Comparison of ENCODE assay signal across 20 cellular contexts in genomic region chr11:45961841-45962240, GRCh38. TPM values are rescaled to one million over a fixed set of nuclear protein-coding genes. Genes with fewer than 3 reads are reported as not detected.
DNase-seq lines count a peak whose midpoint lies in the region; ATAC-seq, FAIRE-seq and TF ChIP-seq lines count a peak whose summit lies in the region.
"Had no signal": no experiment of that assay in that cellular context is flagged by ENCODE, and none has a peak within 500 bp of the region (broad histone marks: within the 10 kb centered on the region; RNA-seq: fewer than 3 reads in every experiment).

No MANE protein-coding gene starts in this region.

- H3K4me1 ChIP-seq in left ventricle myocardium inferior (peaks cover 22% of the 10 kb centered on the region), GM12878 (ENCODE audit: control insufficient read depth, insufficient read depth, low read length) (no peaks in the 10 kb centered on the region), GM23338 (ENCODE audit: insufficient read depth) (no peaks in the 10 kb centered on the region)
- H3K4me1 ChIP-seq: BLaER1, HAP-1 had no signal

- no peaks in the 10 kb centered on the region for H3F3A ChIP-seq in GM23338 (replicated peaks; ENCODE audit: low read depth)

- peaks cover 2% of the 10 kb centered on the region for H3K27me3 Mint-ChIP-seq in GM23338 (ENCODE audit: insufficient read depth, low read depth, poor library complexity)
- H3K27me3 Mint-ChIP-seq: CD4-positive, alpha-beta memory T cell; IgD-negative memory B cell had no signal

- 78% methylated on average over 5 of the region's 5 CpGs for WGBS in GM12878 (ENCODE audit: insufficient coverage, insufficient replicate concordance, low lambda C conversion rate, missing lambda C conversion rate)

- SMC1A ChIA-PET in GM12878 (lab: Charles Lee; ENCODE audit: uncharacterized antibody, unreplicated experiment) = interaction anchor here (1.9 kb wide), 1 partner anchor 45 kb away, joined by 4 read pairs; no protein-coding TSS in a partner anchor

- no peak overlapping the region for H3K4me3 Mint-ChIP-seq in GM23338
- H3K4me3 Mint-ChIP-seq: CD14-positive monocyte; CD4-positive, alpha-beta memory T cell; IgD-negative memory B cell had no signal

- intact Hi-C loops in left ventricle myocardium inferior (cut with micrococcal nuclease) = no loop called here
- intact Hi-C loops in left ventricle myocardium superior (cut with micrococcal nuclease) = no loop called here
- intact Hi-C loops in GM12878 (cut with micrococcal nuclease; ENCODE audit: unreplicated experiment) = loop anchor here (10.0 kb wide), 2 partner anchors 273 to 343 kb away; no protein-coding TSS in a partner anchor

- H3K36me3 ChIP-seq in left ventricle myocardium inferior = peaks cover 16% of the 10 kb centered on the region
- H3K36me3 ChIP-seq in GM12878 (ENCODE audit: control insufficient read depth in 2 of 2, insufficient read depth in 2 of 2, low read length in 1 of 2) = peaks cover 4 to 5% of the 10 kb centered on the region in 2 experiments; a peak in 3 of 4 replicates
- H3K36me3 ChIP-seq in GM23338 (ENCODE audit: insufficient read depth) = no peaks in the 10 kb centered on the region

- H3K4me2 ChIP-seq in GM12878 (ENCODE audit: control insufficient read depth, insufficient read depth) (no peak overlapping the region), GM23338 (no peak overlapping the region)
- H3K4me2 ChIP-seq: BLaER1 had no signal

- CTCF ChIA-PET in GM12878 (lab: Yijun Ruan, JAX) = interaction anchor here (6.3 kb wide), 1 partner anchor 45 kb away, joined by 93 read pairs; no protein-coding TSS in a partner anchor

- H3K4me3 ChIP-seq in left ventricle myocardium inferior = no peak overlapping the region
- H3K4me3 ChIP-seq in NB4 (ENCODE audit: low read depth, low read length) = no peak overlapping the region
- no peak overlapping the region for H3K4me3 ChIP-seq in GM12878
- no peak overlapping the region for H3K4me3 ChIP-seq in GM23338
- H3K4me3 ChIP-seq: BLaER1, HAP-1 had no signal

- H4K20me1 ChIP-seq in GM12878 (ENCODE audit: control insufficient read depth, insufficient read depth) = no peaks in the 10 kb centered on the region
- H4K20me1 ChIP-seq in GM23338 (replicated peaks; ENCODE audit: insufficient read depth) = no peaks in the 10 kb centered on the region

- ATAC-seq in left ventricle myocardium superior = no peak
- ATAC-seq in GM12878 = no peak
- ATAC-seq in GM23338 = no peak
- ATAC-seq: HepG2 had no signal

- TF ChIP-seq CTCF in left ventricle myocardium inferior (IDR thresholded peaks at IDR 0.05; ENCODE audit: borderline replicate concordance) (no peak), NB4 (IDR thresholded peaks at IDR 0.05; ENCODE audit: low read depth, low read length) (no peak), GM12878 (IDR thresholded peaks at IDR 0.05 in 2 of 3, conservative IDR thresholded peaks at IDR 0.05 in 1 of 3; ENCODE audit: control insufficient read depth in 2 of 3, extremely low read depth in 1 of 3, insufficient read depth in 1 of 3, low read depth in 3 of 3, low read length in 3 of 3) (no peak), GM23338 (conservative IDR thresholded peaks at IDR 0.05; ENCODE audit: low read depth in 2 of 2) (no peak)

- no peak overlapping the region for H3K9ac ChIP-seq in GM12878 (ENCODE audit: control insufficient read depth, insufficient read depth, low read length)
- H3K9ac ChIP-seq: BLaER1 had no signal

- peak; percentile 31 for FAIRE-seq in GM12878 (lab: Jason Lieb, UNC)
- no peak for FAIRE-seq in urothelium cell line (lab: Jason Lieb, UNC)
- FAIRE-seq: GM12892, GM18507, HepG2 had no signal

- no peaks in the 10 kb centered on the region for H3K9me3 ChIP-seq in left ventricle myocardium inferior (replicated peaks)
- no peaks in the 10 kb centered on the region for H3K9me3 ChIP-seq in GM12878 (replicated peaks; ENCODE audit: control insufficient read depth, insufficient read depth, low read length)
- H3K9me3 ChIP-seq: HAP-1 had no signal

- TF ChIP-seq POLR2A in NB4 (IDR thresholded peaks at IDR 0.05; ENCODE audit: extremely low read depth, insufficient read length) = no peak
- TF ChIP-seq POLR2A in GM12878 (IDR thresholded peaks at IDR 0.05; ENCODE audit: low read depth, low read length) = no peak

- no peak for TF ChIP-seq EP300 in GM12878 (IDR thresholded peaks at IDR 0.05; ENCODE audit: borderline replicate concordance in 1 of 2, control insufficient read depth in 1 of 2, low read depth in 2 of 2, low read length in 2 of 2)

- in situ Hi-C loops in GM12878 (cut with MboI) = no loop called here

- RAD21 ChIA-PET in GM12878 (lab: Charles Lee; ENCODE audit: unreplicated experiment) = no interaction called here

- H3K27ac ChIP-seq in left ventricle myocardium inferior (replicated peaks) (peak overlapping the region; percentile 52), GM12878 (ENCODE audit: control insufficient read depth, insufficient read depth) (no peak overlapping the region), GM23338 (ENCODE audit: low read depth) (no peak overlapping the region)
- H3K27ac ChIP-seq: BLaER1 had no signal

- H2AFZ ChIP-seq in GM12878 (ENCODE audit: control insufficient read depth, low read depth, low read length) = no peak overlapping the region
- no peak overlapping the region for H2AFZ ChIP-seq in GM23338

- H3K36me3 Mint-ChIP-seq in GM23338 (ENCODE audit: low read depth) = peaks cover 14% of the 10 kb centered on the region

- H3K79me2 ChIP-seq in GM12878 (ENCODE audit: control insufficient read depth, insufficient read depth, low read length) (no peaks in the 10 kb centered on the region), GM23338 (replicated peaks; ENCODE audit: insufficient read depth) (no peaks in the 10 kb centered on the region)

- no peak for TF ChIP-seq RAD21 in GM12878 (IDR thresholded peaks at IDR 0.05; ENCODE audit: insufficient read depth, low read depth, low read length)

- POLR2A ChIA-PET in GM12878 (lab: Charles Lee) = interaction anchor here (0.7 kb wide), 1 partner anchor 9 kb away, joined by 3 read pairs; no protein-coding TSS in a partner anchor

- H3K27me3 ChIP-seq in left ventricle myocardium inferior (ENCODE audit: low read depth) (no peaks in the 10 kb centered on the region), GM12878 (replicated peaks in 1 of 2; ENCODE audit: control insufficient read depth in 2 of 2, insufficient read depth in 2 of 2, low read length in 1 of 2) (no peaks in the 10 kb centered on the region), GM23338 (ENCODE audit: insufficient read depth) (no peaks in the 10 kb centered on the region)
- H3K27me3 ChIP-seq: BLaER1 had no signal

- H3K4me1 Mint-ChIP-seq in GM23338 = no peaks in the 10 kb centered on the region

- no peaks in the 10 kb centered on the region for H3K9me3 Mint-ChIP-seq in GM23338
- H3K9me3 Mint-ChIP-seq: IgD-negative memory B cell had no signal

- H3K27ac Mint-ChIP-seq in GM23338 = no peak overlapping the region
- H3K27ac Mint-ChIP-seq: IgD-negative memory B cell had no signal

- no peaks in the 10 kb centered on the region for H3K9me2 ChIP-seq in GM23338 (ENCODE audit: insufficient read depth)

- no peak for DNase-seq in left ventricle myocardium inferior
- DNase-seq in left ventricle myocardium superior = no peak
- peak; percentile 3 for DNase-seq in NB4 (ENCODE audit: low read depth)
- no peak for DNase-seq in GM12878 (ENCODE audit: low read depth, low spot score)
- no peak for DNase-seq in urothelium cell line (ENCODE audit: low spot score)
- no peak for DNase-seq in NCI-H1092 treated with DMSO at 0.1 percent for 48 hours (lab: John Stamatoyannopoulos, UW)
- no peak for DNase-seq in GM23338 (ENCODE audit: low spot score)
- DNase-seq: 8988T; Calu3; CD4-positive, alpha-beta memory T cell; DMS79 treated with DMSO at 0.1 percent for 48 hours had no signal

- BruUV-seq in GM12878 (replicated peaks; lab: Mats Ljungman, UMichigan) = no TSS peak

RNA-seq across cellular contexts. Expression of gene LARGE2, which starts 39.4 kb away (rescaled TPM):
- total RNA-seq in left ventricle myocardium inferior (not detected), left ventricle myocardium superior (not detected), GM12878 (2014; rRNA removed) (not detected in 2 replicates), GM12878 (2014; rRNA removed; fragmentation: Illumina TruSeq; extraction: Trizol) (not detected in 2 replicates), GM12878 (2021) (0.32 and 0.41 TPM in 2 replicates)
- total RNA-seq in GM12878 (2013; cell fraction: nucleolus; rRNA removed) = 0.20 and 0.25 TPM in 2 replicates
- not detected for polyA plus RNA-seq in GM12878 (2011; ENCODE audit: low read depth)
- polyA plus RNA-seq in GM12878 (2011; rRNA removed) (0.03 TPM in 1 of 2 replicates, not detected in the other), GM12878 (2014; fragmentation: Illumina TruSeq; extraction: Trizol) (0.15 TPM in 1 of 2 replicates, not detected in the other), GM12878 (2014; fragmentation: Nextera tagmentation; extraction: Ambion mirVana) (not detected), GM12878 (2014; rRNA removed) (0.16 and 0.23 TPM in 2 replicates), GM12878 (2016; fragmentation: Nextera tagmentation; extraction: Ambion mirVana) (not detected), GM23338 (2016; fragmentation: Nextera tagmentation; extraction: Ambion mirVana) (89.8 and 97.8 TPM in 2 replicates)
- polyA plus RNA-seq in GM12878 (2011; cell fraction: cytosol; rRNA removed) = 0.03 and 0.04 TPM in 2 replicates
- 0.09 and 0.29 TPM in 2 replicates for polyA plus RNA-seq in GM12878 (2011; cell fraction: nucleus; rRNA removed)
- 0.15 and 0.37 TPM in 2 replicates for polyA plus RNA-seq in GM12878 (2012)
- 0.15 TPM in 1 of 2 replicates, not detected in the other for polyA minus RNA-seq in GM12878 (2011; rRNA and poly(A)+ RNA removed)
- not detected in 2 replicates for polyA minus RNA-seq in GM12878 (2011; cell fraction: cytosol; rRNA and poly(A)+ RNA removed)
- polyA minus RNA-seq in GM12878 (2011; cell fraction: nucleus; rRNA and poly(A)+ RNA removed) = not detected in 2 replicates
- 74.5 and 107 TPM in 2 replicates for total RNA-seq in GM23338 (2014; rRNA removed; shearing (Covaris generic))
- total RNA-seq: H4 had no signal
- polyA plus RNA-seq: AG04450, CD14-positive monocyte had no signal

RNA-seq across cellular contexts. Expression of gene PEX16, which starts 44.2 kb away (rescaled TPM):
- total RNA-seq in left ventricle myocardium inferior (10.9 TPM), left ventricle myocardium superior (8.6 TPM), GM12878 (2014; rRNA removed) (40.2 and 53.5 TPM in 2 replicates), GM12878 (2014; rRNA removed; fragmentation: Illumina TruSeq; extraction: Trizol) (17.1 and 18.5 TPM in 2 replicates), GM12878 (2021) (41.5 and 42.2 TPM in 2 replicates)
- 25.7 and 30.4 TPM in 2 replicates for total RNA-seq in GM12878 (2013; cell fraction: nucleolus; rRNA removed)
- 5.9 TPM for polyA plus RNA-seq in GM12878 (2011; ENCODE audit: low read depth)
- polyA plus RNA-seq in GM12878 (2011; rRNA removed) (12.4 and 19.6 TPM in 2 replicates), GM12878 (2014; fragmentation: Illumina TruSeq; extraction: Trizol) (0.46 and 6.4 TPM in 2 replicates), GM12878 (2014; fragmentation: Nextera tagmentation; extraction: Ambion mirVana) (1 to 10 TPM; 1.4 to 5.6 TPM), GM12878 (2014; rRNA removed) (49.8 and 62.6 TPM in 2 replicates), GM12878 (2016; fragmentation: Nextera tagmentation; extraction: Ambion mirVana) (10 to 100 TPM; 35.5 to 39.2 TPM), GM23338 (2016; fragmentation: Nextera tagmentation; extraction: Ambion mirVana) (23.3 and 27.6 TPM in 2 replicates)
- 30.9 and 46.0 TPM in 2 replicates for polyA plus RNA-seq in GM12878 (2011; cell fraction: cytosol; rRNA removed)
- 67.9 and 73.5 TPM in 2 replicates for polyA plus RNA-seq in GM12878 (2011; cell fraction: nucleus; rRNA removed)
- 23.4 and 25.2 TPM in 2 replicates for polyA plus RNA-seq in GM12878 (2012)
- 14.2 and 30.8 TPM in 2 replicates for polyA minus RNA-seq in GM12878 (2011; rRNA and poly(A)+ RNA removed)
- polyA minus RNA-seq in GM12878 (2011; cell fraction: cytosol; rRNA and poly(A)+ RNA removed) = 18.1 and 23.3 TPM in 2 replicates
- 30.0 and 40.0 TPM in 2 replicates for polyA minus RNA-seq in GM12878 (2011; cell fraction: nucleus; rRNA and poly(A)+ RNA removed)
- 22.4 and 34.1 TPM in 2 replicates for total RNA-seq in GM23338 (2014; rRNA removed; shearing (Covaris generic))

RNA-seq across cellular contexts. Expression of gene FREY1, which starts 54.8 kb away (rescaled TPM):
- total RNA-seq in left ventricle myocardium inferior (not detected), left ventricle myocardium superior (0.52 TPM), GM12878 (2014; rRNA removed) (0.79 and 1.7 TPM in 2 replicates), GM12878 (2014; rRNA removed; fragmentation: Illumina TruSeq; extraction: Trizol) (0.55 and 0.72 TPM in 2 replicates), GM12878 (2021) (0.82 and 1.7 TPM in 2 replicates)
- total RNA-seq in GM12878 (2013; cell fraction: nucleolus; rRNA removed) = 6.7 and 6.9 TPM in 2 replicates
- polyA plus RNA-seq in GM12878 (2011; ENCODE audit: low read depth) = not detected
- polyA plus RNA-seq in GM12878 (2011; rRNA removed) (0.16 and 0.19 TPM in 2 replicates), GM12878 (2014; fragmentation: Illumina TruSeq; extraction: Trizol) (0.13 TPM in 1 of 2 replicates, not detected in the other), GM12878 (2014; fragmentation: Nextera tagmentation; extraction: Ambion mirVana) (not detected), GM12878 (2014; rRNA removed) (0.31 TPM in 1 of 2 replicates, not detected in the other), GM12878 (2016; fragmentation: Nextera tagmentation; extraction: Ambion mirVana) (under 1 TPM in 1 of 2 experiments, not detected in 1; 0.39 TPM), GM23338 (2016; fragmentation: Nextera tagmentation; extraction: Ambion mirVana) (not detected in 2 replicates)
- polyA plus RNA-seq in GM12878 (2011; cell fraction: cytosol; rRNA removed) = 0.20 and 0.30 TPM in 2 replicates
- polyA plus RNA-seq in GM12878 (2011; cell fraction: nucleus; rRNA removed) = 3.6 and 6.1 TPM in 2 replicates
- polyA plus RNA-seq in GM12878 (2012) = 0.17 and 0.31 TPM in 2 replicates
- 1.2 and 7.0 TPM in 2 replicates for polyA minus RNA-seq in GM12878 (2011; rRNA and poly(A)+ RNA removed)
- polyA minus RNA-seq in GM12878 (2011; cell fraction: cytosol; rRNA and poly(A)+ RNA removed) = 3.2 TPM in 1 of 2 replicates, not detected in the other
- 12.6 and 20.4 TPM in 2 replicates for polyA minus RNA-seq in GM12878 (2011; cell fraction: nucleus; rRNA and poly(A)+ RNA removed)
- total RNA-seq in GM23338 (2014; rRNA removed; shearing (Covaris generic)) = 1.1 TPM in 1 of 2 replicates, not detected in the other
- total RNA-seq: H4 had no signal
- polyA plus RNA-seq: AG04450; CD14-positive monocyte; CD4-positive, alpha-beta memory T cell; IgD-negative memory B cell had no signal

Comparison
In these comparisons a context has a peak if more than half of its experiments do, and no peak if none do; other contexts are left out.
1. RNA of gene LARGE2, which starts 39.4 kb away (total RNA-seq): 74.5 to 107 TPM in GM23338; 0.20 to 0.41 TPM in GM12878, not detected in left ventricle myocardium superior (single experiment) and not detected in left ventricle myocardium inferior (single experiment); every median in the first group is over 10 times any median in the second.